In the genomic region with DNA sequence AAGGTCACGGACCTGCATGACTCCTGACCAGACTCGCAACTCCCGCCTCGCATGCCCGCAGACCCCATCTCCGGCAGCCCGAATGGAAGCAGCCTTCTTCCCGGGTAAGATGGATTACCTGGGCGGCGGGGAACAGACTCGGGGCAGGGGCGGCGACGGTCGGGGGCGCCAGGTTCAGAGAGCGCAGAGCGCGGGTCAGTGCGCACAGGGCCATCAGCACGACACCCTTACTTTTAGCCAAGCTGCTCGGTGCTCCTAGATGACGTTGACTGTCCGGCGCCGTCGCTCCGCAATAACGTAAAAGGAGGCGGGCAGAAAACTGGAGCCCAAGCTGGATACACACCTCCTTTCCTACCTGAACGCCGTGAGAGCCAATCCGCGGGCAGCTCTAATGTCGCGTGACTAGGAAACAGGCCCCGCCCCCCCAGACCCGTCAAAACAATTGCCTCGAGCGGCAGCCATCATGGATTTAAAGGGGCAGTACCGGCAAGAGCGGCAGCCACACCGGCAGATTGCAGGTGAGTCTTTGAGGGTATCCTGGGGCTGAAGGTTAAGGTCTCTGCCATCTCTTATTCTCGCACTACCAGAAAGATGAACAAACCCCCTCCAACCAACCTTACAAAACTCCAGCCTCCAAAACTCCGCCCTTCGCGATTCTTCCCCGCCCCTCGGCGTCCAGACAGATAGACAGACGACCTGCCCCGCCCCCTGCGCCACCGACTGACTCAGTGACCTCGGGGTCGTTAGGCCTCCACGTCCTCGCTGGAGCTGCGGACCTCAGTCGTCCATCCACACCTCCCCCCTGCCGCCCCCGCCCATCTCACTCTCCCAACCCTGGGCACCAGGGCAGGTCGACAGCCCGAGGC, we compare ENCODE assay signal across 1 cellular context.
A peak's percentile ranks its signal among the peaks of the same experiment; 100 is the strongest.
TF ChIP-seq lines count a peak whose summit lies in the region.

A gene (plus strand): TSS at position 464 of the 866 bp plus-strand sequence. CDS start 1,705 bp downstream, outside the sequence.
A gene (minus strand): TSS at position 267 of the 866 bp plus-strand sequence. CDS start 53 bp downstream, at position 214.

TF ChIP-seq in HEK293, 187 proteins besides CTCF, POLR2A, EP300 and RAD21 (continued from another document and continues in another):
- peak; percentile 92 for TF ChIP-seq SP2 (tag by site-specific recombination; IDR thresholded peaks at IDR 0.05)
- TF ChIP-seq ZNF433 (tag by site-specific recombination; IDR thresholded peaks at IDR 0.05; ENCODE audit: low read depth), result no peak
- TF ChIP-seq, protein P1, sequence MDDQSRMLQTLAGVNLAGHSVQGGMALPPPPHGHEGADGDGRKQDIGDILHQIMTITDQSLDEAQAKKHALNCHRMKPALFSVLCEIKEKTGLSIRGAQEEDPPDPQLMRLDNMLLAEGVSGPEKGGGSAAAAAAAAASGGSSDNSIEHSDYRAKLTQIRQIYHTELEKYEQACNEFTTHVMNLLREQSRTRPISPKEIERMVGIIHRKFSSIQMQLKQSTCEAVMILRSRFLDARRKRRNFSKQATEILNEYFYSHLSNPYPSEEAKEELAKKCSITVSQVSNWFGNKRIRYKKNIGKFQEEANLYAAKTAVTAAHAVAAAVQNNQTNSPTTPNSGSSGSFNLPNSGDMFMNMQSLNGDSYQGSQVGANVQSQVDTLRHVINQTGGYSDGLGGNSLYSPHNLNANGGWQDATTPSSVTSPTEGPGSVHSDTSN (CRISPR knock-in tag; IDR thresholded peaks at IDR 0.05), result peak; percentile 92
- TF ChIP-seq, protein P2, sequence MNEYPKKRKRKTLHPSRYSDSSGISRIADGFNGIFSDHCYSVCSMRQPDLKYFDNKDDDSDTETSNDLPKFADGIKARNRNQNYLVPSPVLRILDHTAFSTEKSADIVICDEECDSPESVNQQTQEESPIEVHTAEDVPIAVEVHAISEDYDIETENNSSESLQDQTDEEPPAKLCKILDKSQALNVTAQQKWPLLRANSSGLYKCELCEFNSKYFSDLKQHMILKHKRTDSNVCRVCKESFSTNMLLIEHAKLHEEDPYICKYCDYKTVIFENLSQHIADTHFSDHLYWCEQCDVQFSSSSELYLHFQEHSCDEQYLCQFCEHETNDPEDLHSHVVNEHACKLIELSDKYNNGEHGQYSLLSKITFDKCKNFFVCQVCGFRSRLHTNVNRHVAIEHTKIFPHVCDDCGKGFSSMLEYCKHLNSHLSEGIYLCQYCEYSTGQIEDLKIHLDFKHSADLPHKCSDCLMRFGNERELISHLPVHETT (tag by site-specific recombination; IDR thresholded peaks at IDR 0.05), result peak; percentile 67; the same call in 1 of the 2 replicates
- peak; percentile 87 for TF ChIP-seq ZNF629 (tag by site-specific recombination; IDR thresholded peaks at IDR 0.05)
- TF ChIP-seq ZNF76 (tag by site-specific recombination; IDR thresholded peaks at IDR 0.05; ENCODE audit: borderline replicate concordance, low read depth), result peak; percentile 54; the same call in 1 of the 2 replicates
- no peak for TF ChIP-seq ZNF202 (tag by site-specific recombination; IDR thresholded peaks at IDR 0.05; ENCODE audit: borderline replicate concordance)
- peak; percentile 37; the same call in 1 of the 2 replicates for TF ChIP-seq ZNF366 (tag by site-specific recombination; conservative IDR thresholded peaks at IDR 0.05)
- TF ChIP-seq REPIN1 (tag by site-specific recombination; IDR thresholded peaks at IDR 0.05; ENCODE audit: low read depth), result no peak
- TF ChIP-seq, protein P3, sequence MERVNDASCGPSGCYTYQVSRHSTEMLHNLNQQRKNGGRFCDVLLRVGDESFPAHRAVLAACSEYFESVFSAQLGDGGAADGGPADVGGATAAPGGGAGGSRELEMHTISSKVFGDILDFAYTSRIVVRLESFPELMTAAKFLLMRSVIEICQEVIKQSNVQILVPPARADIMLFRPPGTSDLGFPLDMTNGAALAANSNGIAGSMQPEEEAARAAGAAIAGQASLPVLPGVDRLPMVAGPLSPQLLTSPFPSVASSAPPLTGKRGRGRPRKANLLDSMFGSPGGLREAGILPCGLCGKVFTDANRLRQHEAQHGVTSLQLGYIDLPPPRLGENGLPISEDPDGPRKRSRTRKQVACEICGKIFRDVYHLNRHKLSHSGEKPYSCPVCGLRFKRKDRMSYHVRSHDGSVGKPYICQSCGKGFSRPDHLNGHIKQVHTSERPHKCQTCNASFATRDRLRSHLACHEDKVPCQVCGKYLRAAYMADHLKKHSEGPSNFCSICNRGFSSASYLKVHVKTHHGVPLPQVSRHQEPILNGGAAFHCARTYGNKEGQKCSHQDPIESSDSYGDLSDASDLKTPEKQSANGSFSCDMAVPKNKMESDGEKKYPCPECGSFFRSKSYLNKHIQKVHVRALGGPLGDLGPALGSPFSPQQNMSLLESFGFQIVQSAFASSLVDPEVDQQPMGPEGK (tag by site-specific recombination; IDR thresholded peaks at IDR 0.05), result peak; percentile 23; the same call in 1 of the 2 replicates
- TF ChIP-seq, protein P4, sequence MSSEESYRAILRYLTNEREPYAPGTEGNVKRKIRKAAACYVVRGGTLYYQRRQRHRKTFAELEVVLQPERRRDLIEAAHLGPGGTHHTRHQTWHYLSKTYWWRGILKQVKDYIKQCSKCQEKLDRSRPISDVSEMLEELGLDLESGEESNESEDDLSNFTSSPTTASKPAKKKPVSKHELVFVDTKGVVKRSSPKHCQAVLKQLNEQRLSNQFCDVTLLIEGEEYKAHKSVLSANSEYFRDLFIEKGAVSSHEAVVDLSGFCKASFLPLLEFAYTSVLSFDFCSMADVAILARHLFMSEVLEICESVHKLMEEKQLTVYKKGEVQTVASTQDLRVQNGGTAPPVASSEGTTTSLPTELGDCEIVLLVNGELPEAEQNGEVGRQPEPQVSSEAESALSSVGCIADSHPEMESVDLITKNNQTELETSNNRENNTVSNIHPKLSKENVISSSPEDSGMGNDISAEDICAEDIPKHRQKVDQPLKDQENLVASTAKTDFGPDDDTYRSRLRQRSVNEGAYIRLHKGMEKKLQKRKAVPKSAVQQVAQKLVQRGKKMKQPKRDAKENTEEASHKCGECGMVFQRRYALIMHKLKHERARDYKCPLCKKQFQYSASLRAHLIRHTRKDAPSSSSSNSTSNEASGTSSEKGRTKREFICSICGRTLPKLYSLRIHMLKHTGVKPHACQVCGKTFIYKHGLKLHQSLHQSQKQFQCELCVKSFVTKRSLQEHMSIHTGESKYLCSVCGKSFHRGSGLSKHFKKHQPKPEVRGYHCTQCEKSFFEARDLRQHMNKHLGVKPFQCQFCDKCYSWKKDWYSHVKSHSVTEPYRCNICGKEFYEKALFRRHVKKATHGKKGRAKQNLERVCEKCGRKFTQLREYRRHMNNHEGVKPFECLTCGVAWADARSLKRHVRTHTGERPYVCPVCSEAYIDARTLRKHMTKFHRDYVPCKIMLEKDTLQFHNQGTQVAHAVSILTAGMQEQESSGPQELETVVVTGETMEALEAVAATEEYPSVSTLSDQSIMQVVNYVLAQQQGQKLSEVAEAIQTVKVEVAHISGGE (tag by site-specific recombination; conservative IDR thresholded peaks at IDR 0.05; ENCODE audit: low read depth), result 0 out of 2 replicates have a peak, but pooled peaks have one; percentile 16
- TF ChIP-seq ZNF558 (tag by site-specific recombination; IDR thresholded peaks at IDR 0.05), result no peak
- TF ChIP-seq ZNF626 (tag by site-specific recombination; IDR thresholded peaks at IDR 0.05), result no peak
- TF ChIP-seq ZNF174 (tag by site-specific recombination; IDR thresholded peaks at IDR 0.05), result no peak
- 0 out of 2 replicates have a peak, but pooled peaks have one; percentile 51 for TF ChIP-seq ZXDB (tag by site-specific recombination; IDR thresholded peaks at IDR 0.05)
- TF ChIP-seq ZNF529 (tag by site-specific recombination; IDR thresholded peaks at IDR 0.05; ENCODE audit: insufficient replicate concordance), result no peak
- TF ChIP-seq, protein P5, sequence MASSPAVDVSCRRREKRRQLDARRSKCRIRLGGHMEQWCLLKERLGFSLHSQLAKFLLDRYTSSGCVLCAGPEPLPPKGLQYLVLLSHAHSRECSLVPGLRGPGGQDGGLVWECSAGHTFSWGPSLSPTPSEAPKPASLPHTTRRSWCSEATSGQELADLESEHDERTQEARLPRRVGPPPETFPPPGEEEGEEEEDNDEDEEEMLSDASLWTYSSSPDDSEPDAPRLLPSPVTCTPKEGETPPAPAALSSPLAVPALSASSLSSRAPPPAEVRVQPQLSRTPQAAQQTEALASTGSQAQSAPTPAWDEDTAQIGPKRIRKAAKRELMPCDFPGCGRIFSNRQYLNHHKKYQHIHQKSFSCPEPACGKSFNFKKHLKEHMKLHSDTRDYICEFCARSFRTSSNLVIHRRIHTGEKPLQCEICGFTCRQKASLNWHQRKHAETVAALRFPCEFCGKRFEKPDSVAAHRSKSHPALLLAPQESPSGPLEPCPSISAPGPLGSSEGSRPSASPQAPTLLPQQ (tag by site-specific recombination; IDR thresholded peaks at IDR 0.05), result peak; percentile 85
- TF ChIP-seq OVOL3 (tag by site-specific recombination; IDR thresholded peaks at IDR 0.05), result no peak
- no peak for TF ChIP-seq ZNF510 (tag by site-specific recombination; IDR thresholded peaks at IDR 0.05; ENCODE audit: insufficient replicate concordance)
- TF ChIP-seq KLF10 (tag by site-specific recombination; IDR thresholded peaks at IDR 0.05), result peak; percentile 84
- TF ChIP-seq, protein P6, sequence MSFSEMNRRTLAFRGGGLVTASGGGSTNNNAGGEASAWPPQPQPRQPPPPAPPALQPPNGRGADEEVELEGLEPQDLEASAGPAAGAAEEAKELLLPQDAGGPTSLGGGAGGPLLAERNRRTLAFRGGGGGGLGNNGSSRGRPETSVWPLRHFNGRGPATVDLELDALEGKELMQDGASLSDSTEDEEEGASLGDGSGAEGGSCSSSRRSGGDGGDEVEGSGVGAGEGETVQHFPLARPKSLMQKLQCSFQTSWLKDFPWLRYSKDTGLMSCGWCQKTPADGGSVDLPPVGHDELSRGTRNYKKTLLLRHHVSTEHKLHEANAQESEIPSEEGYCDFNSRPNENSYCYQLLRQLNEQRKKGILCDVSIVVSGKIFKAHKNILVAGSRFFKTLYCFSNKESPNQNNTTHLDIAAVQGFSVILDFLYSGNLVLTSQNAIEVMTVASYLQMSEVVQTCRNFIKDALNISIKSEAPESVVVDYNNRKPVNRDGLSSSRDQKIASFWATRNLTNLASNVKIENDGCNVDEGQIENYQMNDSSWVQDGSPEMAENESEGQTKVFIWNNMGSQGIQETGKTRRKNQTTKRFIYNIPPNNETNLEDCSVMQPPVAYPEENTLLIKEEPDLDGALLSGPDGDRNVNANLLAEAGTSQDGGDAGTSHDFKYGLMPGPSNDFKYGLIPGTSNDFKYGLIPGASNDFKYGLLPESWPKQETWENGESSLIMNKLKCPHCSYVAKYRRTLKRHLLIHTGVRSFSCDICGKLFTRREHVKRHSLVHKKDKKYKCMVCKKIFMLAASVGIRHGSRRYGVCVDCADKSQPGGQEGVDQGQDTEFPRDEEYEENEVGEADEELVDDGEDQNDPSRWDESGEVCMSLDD (tag by site-specific recombination; IDR thresholded peaks at IDR 0.05), result no peak
- TF ChIP-seq OSR2 (tag by site-specific recombination; IDR thresholded peaks at IDR 0.05), result no peak; the same call in 1 of the 2 replicates
- TF ChIP-seq ZEB2 (tag by site-specific recombination; IDR thresholded peaks at IDR 0.05), result peak; percentile 44; the same call in 1 of the 2 replicates
- TF ChIP-seq SCRT2 (tag by site-specific recombination; IDR thresholded peaks at IDR 0.05), result no peak
- TF ChIP-seq PRDM1 (tag by site-specific recombination; IDR thresholded peaks at IDR 0.05), result no peak
- TF ChIP-seq ZNF10 (tag by site-specific recombination; IDR thresholded peaks at IDR 0.05), result no peak
- no peak for TF ChIP-seq ZNF223 (tag by site-specific recombination; IDR thresholded peaks at IDR 0.05)
- no peak for TF ChIP-seq SETDB1 (IDR thresholded peaks at IDR 0.05; ENCODE audit: insufficient read length, low read length)
- TF ChIP-seq ZNF292 (tag by site-specific recombination; IDR thresholded peaks at IDR 0.05; ENCODE audit: borderline replicate concordance, low read depth), result no peak
- TF ChIP-seq SP7 (tag by site-specific recombination; IDR thresholded peaks at IDR 0.05), result peak; percentile 8
- TF ChIP-seq, protein P7, sequence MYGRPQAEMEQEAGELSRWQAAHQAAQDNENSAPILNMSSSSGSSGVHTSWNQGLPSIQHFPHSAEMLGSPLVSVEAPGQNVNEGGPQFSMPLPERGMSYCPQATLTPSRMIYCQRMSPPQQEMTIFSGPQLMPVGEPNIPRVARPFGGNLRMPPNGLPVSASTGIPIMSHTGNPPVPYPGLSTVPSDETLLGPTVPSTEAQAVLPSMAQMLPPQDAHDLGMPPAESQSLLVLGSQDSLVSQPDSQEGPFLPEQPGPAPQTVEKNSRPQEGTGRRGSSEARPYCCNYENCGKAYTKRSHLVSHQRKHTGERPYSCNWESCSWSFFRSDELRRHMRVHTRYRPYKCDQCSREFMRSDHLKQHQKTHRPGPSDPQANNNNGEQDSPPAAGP (tag by site-specific recombination; IDR thresholded peaks at IDR 0.05), result no peak
- TF ChIP-seq ZNF221 (tag by site-specific recombination; IDR thresholded peaks at IDR 0.05; ENCODE audit: borderline replicate concordance), result peak; percentile 75; the same call in 1 of the 2 replicates
- TF ChIP-seq, protein P8, sequence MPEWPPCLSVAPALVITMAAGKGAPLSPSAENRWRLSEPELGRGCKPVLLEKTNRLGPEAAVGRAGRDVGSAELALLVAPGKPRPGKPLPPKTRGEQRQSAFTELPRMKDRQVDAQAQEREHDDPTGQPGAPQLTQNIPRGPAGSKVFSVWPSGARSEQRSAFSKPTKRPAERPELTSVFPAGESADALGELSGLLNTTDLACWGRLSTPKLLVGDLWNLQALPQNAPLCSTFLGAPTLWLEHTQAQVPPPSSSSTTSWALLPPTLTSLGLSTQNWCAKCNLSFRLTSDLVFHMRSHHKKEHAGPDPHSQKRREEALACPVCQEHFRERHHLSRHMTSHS (tag by site-specific recombination; IDR thresholded peaks at IDR 0.05), result no peak
- TF ChIP-seq ZFP37 (tag by site-specific recombination; IDR thresholded peaks at IDR 0.05), result no peak
- no peak for TF ChIP-seq ZNF133 (tag by site-specific recombination; IDR thresholded peaks at IDR 0.05)
- TF ChIP-seq ZNF544 (tag by site-specific recombination; IDR thresholded peaks at IDR 0.05), result no peak
- no peak for TF ChIP-seq ZNF560 (tag by site-specific recombination; IDR thresholded peaks at IDR 0.05; ENCODE audit: borderline replicate concordance)
- no peak for TF ChIP-seq ZNF24 (tag by site-specific recombination; IDR thresholded peaks at IDR 0.05)
- no peak for TF ChIP-seq ZNF677 (tag by site-specific recombination; IDR thresholded peaks at IDR 0.05)
- no peak for TF ChIP-seq ZNF571 (tag by site-specific recombination; IDR thresholded peaks at IDR 0.05)
- TF ChIP-seq ZNF324 (tag by site-specific recombination; IDR thresholded peaks at IDR 0.05), result peak; percentile 49; the same call in 1 of the 2 replicates
- TF ChIP-seq ZNF354C (tag by site-specific recombination; IDR thresholded peaks at IDR 0.05; ENCODE audit: borderline replicate concordance, low read depth), result no peak
- no peak for TF ChIP-seq ZNF404 (tag by site-specific recombination; IDR thresholded peaks at IDR 0.05)
- TF ChIP-seq, protein P9, sequence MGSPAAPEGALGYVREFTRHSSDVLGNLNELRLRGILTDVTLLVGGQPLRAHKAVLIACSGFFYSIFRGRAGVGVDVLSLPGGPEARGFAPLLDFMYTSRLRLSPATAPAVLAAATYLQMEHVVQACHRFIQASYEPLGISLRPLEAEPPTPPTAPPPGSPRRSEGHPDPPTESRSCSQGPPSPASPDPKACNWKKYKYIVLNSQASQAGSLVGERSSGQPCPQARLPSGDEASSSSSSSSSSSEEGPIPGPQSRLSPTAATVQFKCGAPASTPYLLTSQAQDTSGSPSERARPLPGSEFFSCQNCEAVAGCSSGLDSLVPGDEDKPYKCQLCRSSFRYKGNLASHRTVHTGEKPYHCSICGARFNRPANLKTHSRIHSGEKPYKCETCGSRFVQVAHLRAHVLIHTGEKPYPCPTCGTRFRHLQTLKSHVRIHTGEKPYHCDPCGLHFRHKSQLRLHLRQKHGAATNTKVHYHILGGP (tag by site-specific recombination; IDR thresholded peaks at IDR 0.05), result no peak
- no peak for TF ChIP-seq ZBTB48 (tag by site-specific recombination; IDR thresholded peaks at IDR 0.05)
- TF ChIP-seq ZNF837 (tag by site-specific recombination; IDR thresholded peaks at IDR 0.05), result no peak
